18 cellular contexts compared by ENCODE assay signal in genomic region chr18:13290856-13291271, GRCh38.
A peak's percentile ranks its signal among the peaks of the same experiment; 100 is the strongest.
DNase-seq lines count a peak whose midpoint lies in the region; ATAC-seq and TF ChIP-seq lines count a peak whose summit lies in the region.
"Had no signal": no experiment of that assay in that cellular context is flagged by ENCODE, and none has a peak within 500 bp of the region (broad histone marks: within the 10 kb centered on the region; RNA-seq: fewer than 3 reads in every experiment).

No MANE protein-coding gene starts in this region.

- H3K4me1 Mint-ChIP-seq in stimulated activated effector memory CD8-positive, alpha-beta T cell treated with anti-CD3 and anti-CD28 coated beads, Interleukin-12 subunit alpha, Interleukin-12 subunit beta, amount 100 ng/mL, for 72 hours, result peaks cover 50% of the 10 kb centered on the region

- H3K4me3 Mint-ChIP-seq in stimulated activated effector memory CD8-positive, alpha-beta T cell treated with anti-CD3 and anti-CD28 coated beads, Interleukin-12 subunit alpha, Interleukin-12 subunit beta, amount 100 ng/mL, for 72 hours, result peak overlapping the region; percentile 44
- H3K4me3 Mint-ChIP-seq: HFFc6, nephron had no signal

- H3K36me3 Mint-ChIP-seq in stimulated activated effector memory CD8-positive, alpha-beta T cell treated with anti-CD3 and anti-CD28 coated beads, Interleukin-12 subunit alpha, Interleukin-12 subunit beta, amount 100 ng/mL, for 72 hours, result peaks cover 4% of the 10 kb centered on the region

- POLR2A ChIA-PET in RWPE1 (lab: Yijun Ruan, JAX; ENCODE audit: low non-redundant PET), result no interaction called here

- no peak for TF ChIP-seq CTCF in RWPE1 (conservative IDR thresholded peaks at IDR 0.05; ENCODE audit: low read depth)

- no peak overlapping the region for H3K27ac ChIP-seq in RWPE1
- H3K27ac ChIP-seq: coronary artery, left ventricle myocardium inferior had no signal

- no peaks in the 10 kb centered on the region for H3K9me3 Mint-ChIP-seq in stimulated activated effector memory CD8-positive, alpha-beta T cell treated with anti-CD3 and anti-CD28 coated beads, Interleukin-12 subunit alpha, Interleukin-12 subunit beta, amount 100 ng/mL, for 72 hours
- H3K9me3 Mint-ChIP-seq: nephron had no signal

- peak; percentile 90 for ATAC-seq in stimulated activated effector memory CD8-positive, alpha-beta T cell treated with anti-CD3 and anti-CD28 coated beads, Interleukin-12 subunit alpha, Interleukin-12 subunit beta, amount 100 ng/mL, for 72 hours
- ATAC-seq: sciatic nerve had no signal

- in situ Hi-C loops in ACHN (cut with HindIII; ENCODE audit: low pct_ligation_motif_present, low pct_unique_long_range_greater_than_20kb, low sequenced_read_pairs), result no loop called here

- H3K27ac Mint-ChIP-seq in stimulated activated effector memory CD8-positive, alpha-beta T cell treated with anti-CD3 and anti-CD28 coated beads, Interleukin-12 subunit alpha, Interleukin-12 subunit beta, amount 100 ng/mL, for 72 hours, result peak overlapping the region; percentile 84
- H3K27ac Mint-ChIP-seq: HFFc6 had no signal

- CTCF ChIA-PET in RWPE1 (lab: Yijun Ruan, JAX), result interaction anchor here (0.5 to 0.7 kb wide), 2 partner anchors 16 to 118 kb away, joined by 3 to 12 read pairs; no protein-coding TSS in a partner anchor

- DNase-seq in activated naive CD4-positive, alpha-beta T cell treated with Interleukin-2 at 50 U/mL for 16 hours, result peak; percentile 60
- no peak for DNase-seq in activated naive CD4-positive, alpha-beta T cell (lab: John Stamatoyannopoulos, UW)
- peak in 3 of 5 experiments; percentile 23 to 88 (median 32) for DNase-seq in T-helper 2 cell
- DNase-seq in central memory CD4-positive, alpha-beta T cell, result peak; percentile 62
- DNase-seq in stimulated activated effector memory CD8-positive, alpha-beta T cell treated with anti-CD3 and anti-CD28 coated beads, Interleukin-12 subunit alpha, Interleukin-12 subunit beta, amount 100 ng/mL, for 72 hours (ENCODE audit: low spot score in 2 of 2), result peak in 1 of 2 donors; percentile 77
- no peak for DNase-seq in AG20443 (ENCODE audit: low spot score)
- DNase-seq in ACHN, result no peak
- no peak for DNase-seq in RWPE1 (ENCODE audit: low spot score)
- DNase-seq: activated CD8-positive, alpha-beta memory T cell treated with anti-CD3 and anti-CD28 coated beads for 24 hours; HFFc6; hippocampal formation; IMR-90; left ventricle myocardium inferior; NCI-H1092; SK-N-SH had no signal

Comparison
In these comparisons a context has a peak if more than half of its experiments do, and no peak if none do; other contexts are left out.
1. DNase-seq: peak in activated naive CD4-positive, alpha-beta T cell treated with Interleukin-2 at 50 U/mL for 16 hours (single experiment), T-helper 2 cell (3 of 5) and central memory CD4-positive, alpha-beta T cell (single experiment); none in activated naive CD4-positive, alpha-beta T cell (0 of 4), AG20443 (single experiment), ACHN (single experiment) and RWPE1 (single experiment).